35 cellular contexts compared by ENCODE assay signal in the genomic region with DNA sequence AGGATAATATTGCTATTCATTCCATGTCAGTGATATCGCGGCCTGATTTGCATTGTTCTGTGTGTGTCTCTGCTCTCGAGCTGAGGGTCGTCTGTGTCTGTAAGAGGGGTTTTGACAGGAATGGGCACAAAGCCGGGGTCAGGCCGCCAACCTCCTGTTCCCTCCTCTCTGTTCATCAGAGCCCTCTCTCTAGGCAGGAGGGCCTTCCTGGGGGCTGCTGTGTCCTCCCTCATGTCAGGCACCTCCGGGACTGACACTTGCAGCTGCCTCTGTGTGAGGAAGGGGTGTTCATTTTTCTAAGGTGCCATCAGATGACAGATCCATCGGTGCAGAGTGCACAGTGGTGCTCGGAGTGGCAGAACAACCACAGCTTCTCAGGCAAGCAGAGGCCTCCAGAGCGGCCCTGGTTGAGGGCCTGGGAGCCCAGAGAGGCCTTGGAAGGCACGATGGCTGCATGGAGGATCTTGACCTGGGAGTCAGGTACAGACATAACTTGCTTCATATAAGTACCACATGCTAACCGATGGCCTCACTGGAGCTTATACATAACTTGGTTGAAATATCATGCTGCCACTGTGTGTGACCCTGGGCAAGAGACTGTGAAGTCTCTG.
"Had no signal": no experiment of that assay in that cellular context is flagged by ENCODE, and none has a peak within 500 bp of the region (broad histone marks: within the 10 kb centered on the region; RNA-seq: fewer than 3 reads in every experiment).

No MANE protein-coding gene starts in this region.

- DNase-seq: activated CD4-positive, alpha-beta T cell treated with anti-CD3 and anti-CD28 coated beads for 36 hours; activated CD4-positive, alpha-beta T cell treated with anti-CD3 and anti-CD28 coated beads, Interleukin-2, amount 10 ng/mL, durations not matched to agents 7 days and 5 days; activated CD4-positive, alpha-beta T cell treated with anti-CD3 and anti-CD28 coated beads, Interleukin-2, amount 50 U/mL, for 48 hours; activated CD8-positive, alpha-beta T cell treated with anti-CD3 and anti-CD28 coated beads, Interleukin-2, amount 10 ng/mL, durations not matched to agents 7 days and 5 days; activated gamma-delta T cell treated with Interleukin-2 at 50 U/mL for 16 hours; activated naive CD4-positive, alpha-beta T cell treated with anti-CD3 and anti-CD28 coated beads for 36 hours; activated T-cell treated with anti-CD3 and anti-CD28 coated beads, Interleukin-2, amount 50 U/mL, for 24 hours; adrenal gland; body of pancreas; Karpas-422; KBM-7; NCI-H1048; NCI-H1105 treated with DMSO at 0.1 percent for 48 hours; NCI-H1436; NCI-H1694; NCI-H1930; NCI-H2081 treated with DMSO at 0.1 percent for 48 hours; NCI-H226; NCI-H446 treated with DMSO at 0.1 percent for 48 hours; NCI-H524; NCI-H69; NK-92 treated with Interleukin-12 subunit alpha and Interleukin-12 subunit beta, amount 100 ng/mL, for 24 hours; PC-3; Peyer's patch; RPMI8226; SHP77 treated with DMSO at 0.1 percent for 48 hours; SK-N-SH had no signal

- H3K9me3 ChIP-seq: adrenal gland, Peyer's patch, SJSA1, SK-N-SH had no signal

- H3K4me3 ChIP-seq: adrenal gland, body of pancreas, Peyer's patch, SJSA1 had no signal

- H3K4me2 ChIP-seq: SK-N-SH had no signal

- H3K36me3 Mint-ChIP-seq: activated naive CD4-positive, alpha-beta T cell treated with anti-CD3 and anti-CD28 coated beads, Interleukin-2, amount 50 U/mL, for 72 hours; WTC11 had no signal

- H3K9me3 Mint-ChIP-seq: activated CD4-positive, alpha-beta T cell treated with anti-CD3 and anti-CD28 coated beads, Interleukin-2, amount 10 ng/mL, durations not matched to agents 7 days and 5 days; activated naive CD4-positive, alpha-beta T cell treated with anti-CD3 and anti-CD28 coated beads for 36 hours; activated T-cell treated with anti-CD3 and anti-CD28 coated beads, Interleukin-2, amount 50 U/mL, for 24 hours; activated T-helper 2 cell treated with anti-CD3 and anti-CD28 coated beads, Interferon-gamma antibody, Interleukin-2, Interleukin-4, amounts not matched to agents 10 μg/mL and 5 μg/mL and 100 μg/mL, durations not matched to agents 14 hours and 24 hours and 36 hours; central memory CD8-positive, alpha-beta T cell; T-helper 1 cell treated with Interleukin-12 subunit alpha and Interleukin-12 subunit beta and Interleukin-4 antibody, amounts not matched to agents 30 μg/mL and 1 μg/mL, for 36 hours; T-helper 2 cell treated with Interferon-gamma antibody and Interleukin-4, amounts not matched to agents 5 μg/mL and 100 μg/mL, for 36 hours; WTC11 had no signal

- H3K4me1 ChIP-seq: adrenal gland, body of pancreas, Peyer's patch, SJSA1 had no signal

- H3K4me1 Mint-ChIP-seq: activated CD4-positive, alpha-beta T cell treated with anti-CD3 and anti-CD28 coated beads for 36 hours; activated CD4-positive, alpha-beta T cell treated with anti-CD3 and anti-CD28 coated beads, Interleukin-2, amount 10 ng/mL, durations not matched to agents 7 days and 5 days; central memory CD8-positive, alpha-beta T cell; WTC11 had no signal

- ATAC-seq: activated CD4-positive, alpha-beta T cell treated with anti-CD3 and anti-CD28 coated beads for 36 hours; activated CD4-positive, CD25-positive, alpha-beta regulatory T cell treated with anti-CD3 and anti-CD28 coated beads, Interleukin-2, amount 50 U/mL, for 24 hours; activated CD8-positive, alpha-beta T cell treated with anti-CD3 and anti-CD28 coated beads, Interleukin-2, amount 10 ng/mL, durations not matched to agents 7 days and 5 days; activated naive CD4-positive, alpha-beta T cell treated with anti-CD3 and anti-CD28 coated beads, Interleukin-2, amount 50 U/mL, for 72 hours; body of pancreas; PC-3; WTC11 had no signal

- H3K36me3 ChIP-seq: adrenal gland, Peyer's patch, SJSA1 had no signal

- H3K4me3 Mint-ChIP-seq: activated CD4-positive, alpha-beta T cell treated with anti-CD3 and anti-CD28 coated beads for 36 hours; activated CD4-positive, alpha-beta T cell treated with anti-CD3 and anti-CD28 coated beads, Interleukin-2, amount 10 ng/mL, durations not matched to agents 7 days and 5 days; activated CD8-positive, alpha-beta T cell treated with anti-CD3 and anti-CD28 coated beads, Interleukin-2, amount 10 ng/mL, durations not matched to agents 7 days and 5 days; activated naive CD4-positive, alpha-beta T cell treated with anti-CD3 and anti-CD28 coated beads for 36 hours; activated T-cell treated with anti-CD3 and anti-CD28 coated beads, Interleukin-2, amount 50 U/mL, for 24 hours; central memory CD8-positive, alpha-beta T cell; T-helper 1 cell treated with Interleukin-12 subunit alpha and Interleukin-12 subunit beta and Interleukin-4 antibody, amounts not matched to agents 30 μg/mL and 1 μg/mL, for 36 hours; T-helper 2 cell treated with Interferon-gamma antibody and Interleukin-4, amounts not matched to agents 5 μg/mL and 100 μg/mL, for 36 hours; WTC11 had no signal

- H3K9ac ChIP-seq: SK-N-SH had no signal

- H3K27ac ChIP-seq: adrenal gland, body of pancreas, Peyer's patch, SJSA1 had no signal

- H3K27me3 ChIP-seq: adrenal gland, body of pancreas, Peyer's patch, SJSA1 had no signal

- H3K27ac Mint-ChIP-seq: activated CD4-positive, alpha-beta T cell treated with anti-CD3 and anti-CD28 coated beads for 36 hours; activated CD4-positive, alpha-beta T cell treated with anti-CD3 and anti-CD28 coated beads, Interleukin-2, amount 10 ng/mL, durations not matched to agents 7 days and 5 days; activated CD8-positive, alpha-beta T cell treated with anti-CD3 and anti-CD28 coated beads, Interleukin-2, amount 10 ng/mL, durations not matched to agents 7 days and 5 days; activated naive CD4-positive, alpha-beta T cell treated with anti-CD3 and anti-CD28 coated beads for 36 hours; activated naive CD4-positive, alpha-beta T cell treated with anti-CD3 and anti-CD28 coated beads, Interleukin-2, amount 50 U/mL, for 72 hours; activated T-cell treated with anti-CD3 and anti-CD28 coated beads, Interleukin-2, amount 50 U/mL, for 24 hours; activated T-helper 2 cell treated with anti-CD3 and anti-CD28 coated beads, Interferon-gamma antibody, Interleukin-2, Interleukin-4, amounts not matched to agents 10 μg/mL and 5 μg/mL and 100 μg/mL, durations not matched to agents 14 hours and 24 hours and 36 hours; T-helper 1 cell treated with Interleukin-12 subunit alpha and Interleukin-12 subunit beta and Interleukin-4 antibody, amounts not matched to agents 30 μg/mL and 1 μg/mL, for 36 hours; T-helper 2 cell treated with Interferon-gamma antibody and Interleukin-4, amounts not matched to agents 5 μg/mL and 100 μg/mL, for 36 hours; WTC11 had no signal
